10 cellular contexts compared by ENCODE assay signal in the genomic region with DNA sequence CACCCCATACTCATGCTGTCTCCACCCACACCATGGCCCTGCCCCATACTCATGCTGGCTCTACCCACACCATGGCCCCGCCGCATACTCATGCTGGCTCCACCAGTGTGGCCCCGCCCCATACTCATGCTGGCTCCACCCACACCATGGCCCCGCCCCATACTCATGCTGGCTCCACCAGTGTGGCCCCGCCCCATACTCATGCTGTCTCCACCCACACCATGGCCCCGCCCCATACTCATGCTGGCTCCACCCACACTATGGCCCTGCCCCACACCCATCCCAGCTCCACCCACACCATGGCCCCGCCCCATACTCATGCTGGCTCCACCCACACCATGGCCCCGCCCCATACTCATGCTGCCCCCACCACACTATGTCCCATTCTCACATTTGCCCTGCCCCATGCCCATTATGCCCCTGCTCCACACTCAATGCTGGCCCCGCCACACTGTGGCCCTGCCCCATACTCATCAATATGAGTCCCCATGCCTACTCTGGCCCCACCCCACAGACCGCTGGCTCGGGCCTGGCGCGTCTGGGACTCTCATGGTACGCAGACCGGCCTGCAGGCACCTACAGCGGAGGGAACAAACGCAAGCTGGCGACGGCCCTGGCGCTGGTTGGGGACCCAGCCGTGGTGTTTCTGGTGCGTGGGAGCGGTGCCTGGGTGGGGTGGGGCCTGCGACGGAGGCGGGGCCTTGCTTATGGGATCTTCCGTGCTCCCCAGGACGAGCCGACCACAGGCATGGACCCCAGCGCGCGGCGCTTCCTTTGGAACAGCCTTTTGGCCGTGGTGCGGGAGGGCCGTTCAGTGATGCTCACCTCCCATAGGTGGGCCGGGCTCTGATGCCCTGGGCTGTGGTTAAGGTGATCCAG. TPM values are rescaled to one million over a fixed set of nuclear protein-coding genes. Genes with fewer than 3 reads are reported as not detected.
DNase-seq lines count a peak whose midpoint lies in the region.
"Had no signal": no experiment of that assay in that cellular context is flagged by ENCODE, and none has a peak within 500 bp of the region (broad histone marks: within the 10 kb centered on the region; RNA-seq: fewer than 3 reads in every experiment).

No MANE protein-coding gene starts in this region.

- peaks cover 2% of the 10 kb centered on the region for H3K9me3 Mint-ChIP-seq in activated naive CD8-positive, alpha-beta T cell treated with anti-CD3 and anti-CD28 coated beads for 36 hours
- H3K9me3 Mint-ChIP-seq: stimulated activated effector memory CD8-positive, alpha-beta T cell treated with anti-CD3 and anti-CD28 coated beads, Interleukin-12 subunit alpha, Interleukin-12 subunit beta, amount 100 ng/mL, for 72 hours had no signal

- peaks cover 21% of the 10 kb centered on the region for H3K36me3 Mint-ChIP-seq in activated naive CD8-positive, alpha-beta T cell treated with anti-CD3 and anti-CD28 coated beads for 36 hours

- no peaks in the 10 kb centered on the region for H3K27me3 Mint-ChIP-seq in activated naive CD8-positive, alpha-beta T cell treated with anti-CD3 and anti-CD28 coated beads for 36 hours

- DNase-seq in DMS53 (lab: John Stamatoyannopoulos, UW) (peak; percentile 56), DMS53 treated with DMSO at 0.1 percent for 48 hours (lab: John Stamatoyannopoulos, UW; ENCODE audit: unreplicated experiment) (no peak), SKM-1 treated with dmso at 0.1 percent for 144 hours (lab: John Stamatoyannopoulos, UW; ENCODE audit: unreplicated experiment) (peak; percentile 51), DMS114 treated with DMSO at 0.1 percent for 48 hours (lab: John Stamatoyannopoulos, UW; ENCODE audit: unreplicated experiment) (no peak), NCI-H146 treated with DMSO at 0.1 percent for 48 hours (lab: John Stamatoyannopoulos, UW; ENCODE audit: unreplicated experiment) (no peak), NCI-H82 (lab: John Stamatoyannopoulos, UW) (no peak)
- DNase-seq in activated naive CD8-positive, alpha-beta T cell treated with anti-CD3 and anti-CD28 coated beads for 36 hours: peak; percentile 66
- DNase-seq in stimulated activated CD4-positive, alpha-beta T cell treated with anti-CD3 and anti-CD28 coated beads, Interleukin-1b, Interleukin-23, amount 100 ng/mL, for 48 hours: peak; percentile 87
- DNase-seq: amniotic stem cell had no signal

- no peak overlapping the region for H3K27ac Mint-ChIP-seq in activated naive CD8-positive, alpha-beta T cell treated with anti-CD3 and anti-CD28 coated beads for 36 hours
- H3K27ac Mint-ChIP-seq: stimulated activated effector memory CD8-positive, alpha-beta T cell treated with anti-CD3 and anti-CD28 coated beads, Interleukin-12 subunit alpha, Interleukin-12 subunit beta, amount 100 ng/mL, for 72 hours had no signal

- H3K4me3 Mint-ChIP-seq in activated naive CD8-positive, alpha-beta T cell treated with anti-CD3 and anti-CD28 coated beads for 36 hours: no peak overlapping the region
- H3K4me3 Mint-ChIP-seq: stimulated activated effector memory CD8-positive, alpha-beta T cell treated with anti-CD3 and anti-CD28 coated beads, Interleukin-12 subunit alpha, Interleukin-12 subunit beta, amount 100 ng/mL, for 72 hours had no signal

- H3K4me1 Mint-ChIP-seq in activated naive CD8-positive, alpha-beta T cell treated with anti-CD3 and anti-CD28 coated beads for 36 hours: peaks cover 11% of the 10 kb centered on the region

RNA-seq across cellular contexts. Expression of a gene that starts 3.7 kb away (rescaled TPM):
- total RNA-seq in activated naive CD8-positive, alpha-beta T cell treated with anti-CD3 and anti-CD28 coated beads for 36 hours: 100 to 1,000 TPM; 113 to 122 TPM

RNA-seq across cellular contexts. Expression of a gene that starts 23.4 kb away (rescaled TPM):
- 10 to 100 TPM in 1 of 2 experiments, 1 to 10 TPM in 1; 9.8 to 11.2 TPM for total RNA-seq in activated naive CD8-positive, alpha-beta T cell treated with anti-CD3 and anti-CD28 coated beads for 36 hours

RNA-seq across cellular contexts. Expression of a gene that starts 31.9 kb away (rescaled TPM):
- 100 to 1,000 TPM; 290 to 291 TPM for total RNA-seq in activated naive CD8-positive, alpha-beta T cell treated with anti-CD3 and anti-CD28 coated beads for 36 hours

RNA-seq across cellular contexts. Expression of a gene that starts 36.9 kb away (rescaled TPM):
- total RNA-seq in activated naive CD8-positive, alpha-beta T cell treated with anti-CD3 and anti-CD28 coated beads for 36 hours: 10 to 100 TPM; 76.0 to 80.5 TPM

RNA-seq across cellular contexts. Expression of a gene that starts 40.5 kb away (rescaled TPM):
- 100 to 1,000 TPM; 225 to 231 TPM for total RNA-seq in activated naive CD8-positive, alpha-beta T cell treated with anti-CD3 and anti-CD28 coated beads for 36 hours

Comparison
In these comparisons a context has a peak if more than half of its experiments do, and no peak if none do; other contexts are left out.
1. DNase-seq: peak in DMS53 (single experiment), SKM-1 treated with dmso at 0.1 percent for 144 hours (single experiment), activated naive CD8-positive, alpha-beta T cell treated with anti-CD3 and anti-CD28 coated beads for 36 hours (single experiment) and stimulated activated CD4-positive, alpha-beta T cell treated with anti-CD3 and anti-CD28 coated beads, Interleukin-1b, Interleukin-23, amount 100 ng/mL, for 48 hours (single experiment); none in DMS53 treated with DMSO at 0.1 percent for 48 hours (single experiment), DMS114 treated with DMSO at 0.1 percent for 48 hours (single experiment), NCI-H146 treated with DMSO at 0.1 percent for 48 hours (single experiment) and NCI-H82 (single experiment).